In genomic region chr3:197428117-197428761, GRCh38 we compare ENCODE assay signal across 8 cellular contexts.
DNase-seq lines count a peak whose midpoint lies in the region; ATAC-seq and TF ChIP-seq lines count a peak whose summit lies in the region.

No MANE protein-coding gene starts in this region.

- H3K9me3 ChIP-seq in WERI-Rb-1 (ENCODE audit: severe bottlenecking) (no peaks in the 10 kb centered on the region), tibial artery (no peaks in the 10 kb centered on the region), body of pancreas (no peaks in the 10 kb centered on the region)

- H3K36me3 ChIP-seq in WERI-Rb-1: no peaks in the 10 kb centered on the region
- H3K36me3 ChIP-seq in tibial artery: no peaks in the 10 kb centered on the region
- no peaks in the 10 kb centered on the region for H3K36me3 ChIP-seq in body of pancreas (replicated peaks in 1 of 2; ENCODE audit: insufficient read depth in 1 of 2, low read depth in 2 of 2)

- ATAC-seq in body of pancreas: no peak

- 64 to 65% methylated on average over 10 of the region's 10 CpGs for WGBS in body of pancreas, 2 donors

- peak overlapping the region; percentile 90 for H3K27ac Mint-ChIP-seq in osteocyte (ENCODE audit: unreplicated experiment)

- intact Hi-C loops in tibial artery (cut with DNase I; ENCODE audit: low total_unique reads): no loop called here
- intact Hi-C loops in body of pancreas (cut with DNase I): no loop called here

- H3K4me3 ChIP-seq in WERI-Rb-1 (ENCODE audit: low read depth, low read length) (no peak overlapping the region), tibial artery (no peak overlapping the region), body of pancreas (no peak overlapping the region)

- no peaks in the 10 kb centered on the region for H3K27me3 ChIP-seq in WERI-Rb-1 (ENCODE audit: insufficient read depth, low read depth, severe bottlenecking)
- H3K27me3 ChIP-seq in tibial artery: peaks cover 0 to 4% of the 10 kb centered on the region in 2 donors
- H3K27me3 ChIP-seq in body of pancreas: no peaks in the 10 kb centered on the region

- no peak for TF ChIP-seq CTCF in WERI-Rb-1 (IDR thresholded peaks at IDR 0.05; ENCODE audit: low read depth, low read length)
- TF ChIP-seq CTCF in osteocyte (IDR thresholded peaks at IDR 0.05): no peak
- no peak for TF ChIP-seq CTCF in tibial artery (IDR thresholded peaks at IDR 0.05)
- TF ChIP-seq CTCF in body of pancreas (IDR thresholded peaks at IDR 0.05): no peak

- H3K27me3 Mint-ChIP-seq in osteocyte (ENCODE audit: unreplicated experiment): no peaks in the 10 kb centered on the region

- no peaks in the 10 kb centered on the region for H3K36me3 Mint-ChIP-seq in osteocyte (ENCODE audit: unreplicated experiment)

- H3K9me3 Mint-ChIP-seq in osteocyte (ENCODE audit: unreplicated experiment): no peaks in the 10 kb centered on the region

- DNase-seq in EH (ENCODE audit: low read depth): peak; percentile 81
- peak; percentile 68 for DNase-seq in WERI-Rb-1
- DNase-seq in dermis blood vessel endothelial cell: peak; percentile 31
- no peak for DNase-seq in osteocyte (ENCODE audit: extremely low spot score, unreplicated experiment)
- DNase-seq in tibial artery: no peak
- no peak for DNase-seq in body of pancreas
- no peak for DNase-seq in NCI-H748 (lab: John Stamatoyannopoulos, UW; ENCODE audit: unreplicated experiment)
- DNase-seq in GOT3 (lab: John Stamatoyannopoulos, UW): no peak

- H3K4me1 ChIP-seq in tibial artery: peaks cover 0 to 17% (median 2%) of the 10 kb centered on the region in 4 donors
- peaks cover 6% of the 10 kb centered on the region for H3K4me1 ChIP-seq in body of pancreas

- TF ChIP-seq POLR2A in body of pancreas (IDR thresholded peaks at IDR 0.05): no peak

- peak overlapping the region; percentile 22; the same call in 1 of the 2 replicates for H3K27ac ChIP-seq in WERI-Rb-1
- H3K27ac ChIP-seq in tibial artery: no peak overlapping the region
- H3K27ac ChIP-seq in body of pancreas: no peak overlapping the region

- H3K4me3 Mint-ChIP-seq in osteocyte (ENCODE audit: unreplicated experiment): no peak overlapping the region

- H3K4me1 Mint-ChIP-seq in osteocyte (ENCODE audit: unreplicated experiment): peaks cover 63% of the 10 kb centered on the region

Comparison
In these comparisons a context has a peak if more than half of its experiments do, and no peak if none do; other contexts are left out.
1. DNase-seq: peak in EH (single experiment), WERI-Rb-1 (single experiment) and dermis blood vessel endothelial cell (single experiment); none in osteocyte (single experiment), tibial artery (0 of 2), body of pancreas (0 of 4), NCI-H748 (single experiment) and GOT3 (single experiment).